In the genomic region with DNA sequence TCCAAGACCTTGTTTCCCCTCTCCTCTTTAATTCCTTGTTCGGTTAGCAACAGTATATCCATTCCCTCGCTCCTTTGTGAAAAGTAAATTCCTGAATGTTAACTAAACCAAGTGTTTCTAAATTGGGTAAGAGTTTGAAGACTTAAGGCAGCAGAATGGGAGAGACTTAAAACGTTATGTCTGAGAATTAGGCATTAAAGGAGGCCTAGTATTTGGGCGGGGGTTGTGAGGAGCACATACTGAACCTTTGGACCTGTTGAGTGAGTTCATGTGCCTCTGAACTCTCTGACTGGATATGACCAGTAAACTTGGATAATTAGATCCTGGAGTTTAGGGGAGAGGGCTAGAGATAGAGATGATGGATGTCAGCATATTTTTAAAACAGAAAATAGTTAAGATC, we compare ENCODE assay signal across 9 cellular contexts. TPM values are rescaled to one million over a fixed set of nuclear protein-coding genes. Genes with fewer than 3 reads are reported as not detected.
DNase-seq lines count a peak whose midpoint lies in the region; ATAC-seq and TF ChIP-seq lines count a peak whose summit lies in the region.
"Had no signal": no experiment of that assay in that cellular context is flagged by ENCODE, and none has a peak within 500 bp of the region (broad histone marks: within the 10 kb centered on the region; RNA-seq: fewer than 3 reads in every experiment).

No MANE protein-coding gene starts in this region.

- no peak overlapping the region for H2BK20ac ChIP-seq in H9 (ENCODE audit: low read depth, low read length, poor library complexity, severe bottlenecking)

- H2BK12ac ChIP-seq in H9 (ENCODE audit: insufficient read length, low read depth, low read length), result no peak overlapping the region

- no peak overlapping the region for H3K14ac ChIP-seq in H9 (ENCODE audit: insufficient read depth, low read length)

- no peaks in the 10 kb centered on the region for H4K20me1 ChIP-seq in H9 (ENCODE audit: control insufficient read depth, insufficient read depth, insufficient read length)

- no peaks in the 10 kb centered on the region for H3K79me1 ChIP-seq in H9 (ENCODE audit: insufficient read depth, low read depth, low read length, poor library complexity, severe bottlenecking)

- no peak overlapping the region for H2AFZ ChIP-seq in H9 (ENCODE audit: low read length)

- H3K27ac ChIP-seq in H9 (ENCODE audit: insufficient read length, low read depth, low read length) (no peak overlapping the region), SJSA1 (no peak overlapping the region), iPS DF 6.9 (ENCODE audit: low read length) (no peak overlapping the region), skin epidermis (peak overlapping the region in 15 of 21 experiments; percentile 75 to 90 (median 83))

- H2BK5ac ChIP-seq in H9 (ENCODE audit: insufficient read length, low read length), result no peak overlapping the region

- peaks cover 4% of the 10 kb centered on the region; the same call in 1 of the 2 replicates for H3K36me3 ChIP-seq in SJSA1
- no peaks in the 10 kb centered on the region for H3K36me3 ChIP-seq in iPS DF 6.9 (ENCODE audit: control insufficient read depth, insufficient read depth, low read length)

- peaks cover 21 to 26% (median 23%) of the 10 kb centered on the region in 3 experiments for H3K36me3 Mint-ChIP-seq in H9 (ENCODE audit: insufficient read depth in 1 of 3, low read depth in 3 of 3)
- peaks cover 22% of the 10 kb centered on the region for H3K36me3 Mint-ChIP-seq in HFFc6 (ENCODE audit: low read depth)

- H3K9me3 ChIP-seq in H9 (ENCODE audit: control insufficient read depth, low read depth, low read length) (no peaks in the 10 kb centered on the region), SJSA1 (replicated peaks) (no peaks in the 10 kb centered on the region), iPS DF 6.9 (ENCODE audit: control insufficient read depth, insufficient read depth, low read length) (no peaks in the 10 kb centered on the region)

- H2BK15ac ChIP-seq in H9 (ENCODE audit: low read depth, low read length), result no peak overlapping the region

- no CpG with 5 or more reads among the region's 4 CpGs for WGBS in H9 (ENCODE audit: extremely low coverage, insufficient read length, low lambda C conversion rate)
- WGBS in iPS DF 6.9 (ENCODE audit: insufficient coverage, insufficient read length), result no CpG with 5 or more reads among the region's 4 CpGs

- no peak overlapping the region for H4K91ac ChIP-seq in H9 (ENCODE audit: insufficient read length, low read depth, low read length)

- H4K8ac ChIP-seq in H9 (replicated peaks; ENCODE audit: insufficient read length, low read depth, low read length), result no peak overlapping the region

- DNase-seq in H9, result no peak
- DNase-seq in SJSA1 (ENCODE audit: low read depth in 1 of 2, low spot score in 2 of 2), result no peak
- no peak for DNase-seq in iPS DF 6.9 (ENCODE audit: low read depth, low spot score)
- DNase-seq in activated CD4-positive, alpha-beta T cell treated with anti-CD3 and anti-CD28 coated beads, Interleukin-2, amount 50 U/mL, for 1 hour, result no peak
- no peak for DNase-seq in HFFc6
- DNase-seq: activated gamma-delta T cell had no signal

- H3K27me3 ChIP-seq in H9 (ENCODE audit: insufficient read depth, low read length) (no peaks in the 10 kb centered on the region), SJSA1 (replicated peaks) (no peaks in the 10 kb centered on the region), iPS DF 6.9 (ENCODE audit: control insufficient read depth, insufficient read depth, low read length) (no peaks in the 10 kb centered on the region)

- H3K9me3 Mint-ChIP-seq in H9, result no peaks in the 10 kb centered on the region
- H3K9me3 Mint-ChIP-seq in HFFc6, result peaks cover 10% of the 10 kb centered on the region

- H3K4me3 ChIP-seq in SJSA1 (peak overlapping the region; percentile 73), iPS DF 6.9 (ENCODE audit: low read length) (peak overlapping the region; percentile 65; the same call in 1 of the 2 replicates), skin epidermis (peak overlapping the region in 6 of 7 experiments; percentile 75 to 96 (median 87))

- peak overlapping the region; percentile 94 for H3K4me2 ChIP-seq in H9 (ENCODE audit: insufficient read depth, insufficient read length, low read length)

- H3K79me2 ChIP-seq in H9 (ENCODE audit: insufficient read depth, low read length), result peaks cover 52% of the 10 kb centered on the region

- no peaks in the 10 kb centered on the region; the same call in 1 of the 2 replicates for H3K4me1 ChIP-seq in H9 (ENCODE audit: insufficient read depth, low read length)
- peaks cover 19% of the 10 kb centered on the region for H3K4me1 ChIP-seq in SJSA1 (replicated peaks)
- no peaks in the 10 kb centered on the region for H3K4me1 ChIP-seq in iPS DF 6.9 (ENCODE audit: control insufficient read depth, insufficient read depth, low read length)

- H3K56ac ChIP-seq in H9 (ENCODE audit: insufficient read length, low read depth, low read length), result no peak overlapping the region

- no peak overlapping the region for H3T11ph ChIP-seq in H9 (ENCODE audit: low read length)

- H3K18ac ChIP-seq in H9 (ENCODE audit: insufficient read length, low read depth, low read length), result no peak overlapping the region

- H2BK120ac ChIP-seq in H9 (ENCODE audit: low read depth, low read length, poor library complexity, severe bottlenecking), result no peak overlapping the region

- H3K27ac Mint-ChIP-seq in H9 (no peak overlapping the region), HFFc6 (no peak overlapping the region)

- H3K27me3 Mint-ChIP-seq in H9 (ENCODE audit: low read depth) (no peaks in the 10 kb centered on the region), HFFc6 (ENCODE audit: insufficient read depth) (no peaks in the 10 kb centered on the region)

- H3K23me2 ChIP-seq in H9 (ENCODE audit: insufficient read length, low read depth, low read length, poor library complexity, severe bottlenecking), result peaks cover 11% of the 10 kb centered on the region

- H2AK5ac ChIP-seq in H9 (ENCODE audit: insufficient read length, low read length), result no peak overlapping the region

- TF ChIP-seq CTCF in H9 (conservative IDR thresholded peaks at IDR 0.05) (no peak), HFFc6 (IDR thresholded peaks at IDR 0.05) (no peak)

- peak overlapping the region; percentile 98 for H3K9ac ChIP-seq in H9 (ENCODE audit: extremely low read depth, insufficient read length, low read length)

- no peak overlapping the region for H4K5ac ChIP-seq in H9 (ENCODE audit: insufficient read length, low read depth, low read length)

- no peak overlapping the region for H3K23ac ChIP-seq in H9 (ENCODE audit: insufficient read length, low read depth, low read length)

- H3K4ac ChIP-seq in H9 (ENCODE audit: low read depth, low read length), result no peak overlapping the region

- ATAC-seq in HG03108 (IDR thresholded peaks at IDR 0.05; ENCODE audit: unreplicated experiment) (no peak), GM21526 (IDR thresholded peaks at IDR 0.05; ENCODE audit: low FRiP score, unreplicated experiment) (no peak)

- H3K4me1 Mint-ChIP-seq in H9 (peaks cover 44 to 47% of the 10 kb centered on the region in 2 experiments), HFFc6 (ENCODE audit: low read depth) (peaks cover 42% of the 10 kb centered on the region)

- H3K4me3 Mint-ChIP-seq in H9 (no peak overlapping the region), HFFc6 (no peak overlapping the region)

RNA-seq across cellular contexts. Expression of a gene that starts 1.2 kb away (rescaled TPM):
- total RNA-seq in H9 (2021), result 68.3 and 79.3 TPM in 2 replicates
- total RNA-seq in SJSA1 (2014; rRNA removed; shearing (Covaris generic)), result 25.9 and 30.5 TPM in 2 replicates
- 10 to 100 TPM; 23.8 to 27.9 (median 25.6) TPM for total RNA-seq in HFFc6 (2021; fragmentation: NEBNext Ultra II Directional; extraction: Animal tissue kit (Norgen Biotek cat#: 25700))

RNA-seq across cellular contexts. Expression of a gene that starts 50.1 kb away (rescaled TPM):
- 10.0 and 11.6 TPM in 2 replicates for total RNA-seq in H9 (2021)
- total RNA-seq in SJSA1 (2014; rRNA removed; shearing (Covaris generic)), result 15.2 and 21.6 TPM in 2 replicates
- under 1 TPM in 1 of 6 experiments, not detected in 5; 0.09 TPM for total RNA-seq in HFFc6 (2021; fragmentation: NEBNext Ultra II Directional; extraction: Animal tissue kit (Norgen Biotek cat#: 25700))

Comparison
In these comparisons a context has a peak if more than half of its experiments do, and no peak if none do; other contexts are left out.
1. H3K27ac ChIP-seq: peak in skin epidermis (15 of 21); none in H9 (single experiment), SJSA1 (single experiment) and iPS DF 6.9 (single experiment).
2. RNA of a gene that starts 50.1 kb away (total RNA-seq): 15.2 to 21.6 TPM in SJSA1 and 10.0 to 11.6 TPM in H9; 0.09 TPM in HFFc6; every median in the first group is over 10 times any median in the second.
3. Peak in every context shown above with its lines, with median percentiles within 50 percentile points of each other: H3K4me3 ChIP-seq.